In genomic region chr15:82284381-82284780, GRCh38 we compare ENCODE assay signal across 9 cellular contexts. TPM values are rescaled to one million over a fixed set of nuclear protein-coding genes. Genes with fewer than 3 reads are reported as not detected.
A peak's percentile ranks its signal among the peaks of the same experiment; 100 is the strongest.
DNase-seq lines count a peak whose midpoint lies in the region; ATAC-seq, FAIRE-seq and TF ChIP-seq lines count a peak whose summit lies in the region.
"Not testable (repeated sequence)": the region's sequence is repeated elsewhere in the genome, so short reads cannot be mapped to it uniquely, and the experiment has no call there.
"Had no signal": no experiment of that assay in that cellular context is flagged by ENCODE, and none has a peak within 500 bp of the region (broad histone marks: within the 10 kb centered on the region; RNA-seq: fewer than 3 reads in every experiment).

No MANE protein-coding gene starts in this region.

- H3K27me3 Mint-ChIP-seq in CD8-positive, alpha-beta T cell (ENCODE audit: low read depth); effector memory CD8-positive, alpha-beta T cell: not testable (repeated sequence)

- TF ChIP-seq EP300 in GM12878 (IDR thresholded peaks at IDR 0.05; ENCODE audit: borderline replicate concordance in 1 of 2, control insufficient read depth in 1 of 2, low read depth in 2 of 2, low read length in 2 of 2), result not testable (repeated sequence)

- H3K9me3 Mint-ChIP-seq in CD8-positive, alpha-beta T cell, result peaks cover 10% of the 10 kb centered on the region
- not testable (repeated sequence) for H3K9me3 Mint-ChIP-seq in effector memory CD8-positive, alpha-beta T cell

- SMC1A ChIA-PET in GM12878 (lab: Charles Lee; ENCODE audit: uncharacterized antibody, unreplicated experiment), result not testable (repeated sequence)

- not testable (repeated sequence) for TF ChIP-seq POLR2A in GM12878 (IDR thresholded peaks at IDR 0.05; ENCODE audit: low read depth, low read length)

- H3K9ac ChIP-seq in GM12878 (ENCODE audit: control insufficient read depth, insufficient read depth, low read length); kidney (ENCODE audit: low read length in 2 of 2): not testable (repeated sequence)

- 0% methylated on average over 1 of the region's 2 CpGs for WGBS in GM12878 (ENCODE audit: insufficient coverage, insufficient replicate concordance, low lambda C conversion rate, missing lambda C conversion rate)

- not testable (repeated sequence) for BruUV-seq in GM12878 (replicated peaks; lab: Mats Ljungman, UMichigan)

- not testable (repeated sequence) for TF ChIP-seq RAD21 in GM12878 (IDR thresholded peaks at IDR 0.05; ENCODE audit: insufficient read depth, low read depth, low read length)

- not testable (repeated sequence) for H4K20me1 ChIP-seq in GM12878 (ENCODE audit: control insufficient read depth, insufficient read depth)

- not testable (repeated sequence) for H3K27ac ChIP-seq in C4-2B; CD8-positive, alpha-beta T cell (ENCODE audit: low read depth, low read length); RWPE2 (ENCODE audit: poor library complexity, severe bottlenecking); VCaP; GM12878 (ENCODE audit: control insufficient read depth, insufficient read depth); kidney (ENCODE audit: low read depth in 2 of 2, low read length in 2 of 2)

- not testable (repeated sequence) for H3K36me3 Mint-ChIP-seq in CD8-positive, alpha-beta T cell; effector memory CD8-positive, alpha-beta T cell (ENCODE audit: insufficient read depth)

- not testable (repeated sequence) for H3K27me3 ChIP-seq in CD8-positive, alpha-beta T cell (ENCODE audit: insufficient read depth, low read length); RWPE2 (ENCODE audit: insufficient read depth, poor library complexity, severe bottlenecking); GM12878 (replicated peaks in 1 of 2; ENCODE audit: control insufficient read depth in 2 of 2, insufficient read depth in 2 of 2, low read length in 1 of 2)

- H3K9me3 ChIP-seq in CD8-positive, alpha-beta T cell (ENCODE audit: low read length); RWPE2 (ENCODE audit: severe bottlenecking); GM12878 (replicated peaks; ENCODE audit: control insufficient read depth, insufficient read depth, low read length); kidney (ENCODE audit: control insufficient read depth in 1 of 2, low read length in 2 of 2): not testable (repeated sequence)

- ATAC-seq in CD8-positive, alpha-beta T cell; GM12878: not testable (repeated sequence)
- ATAC-seq in RWPE2 (ENCODE audit: low read depth), result peak; percentile 46; the same call in 1 of the 3 replicates
- ATAC-seq in effector memory CD8-positive, alpha-beta T cell (replicated peaks), result peak; percentile 75

- DNase-seq in CD8-positive, alpha-beta T cell; GM19239 (ENCODE audit: insufficient read length, low spot score); RWPE2 (ENCODE audit: low spot score); GM12878 (ENCODE audit: low read depth, low spot score); effector memory CD8-positive, alpha-beta T cell; kidney: not testable (repeated sequence)

- not testable (repeated sequence) for H3K4me2 ChIP-seq in GM12878 (ENCODE audit: control insufficient read depth, insufficient read depth)

- H3K36me3 ChIP-seq in CD8-positive, alpha-beta T cell (ENCODE audit: insufficient read depth, low read length); RWPE2 (ENCODE audit: low read depth); GM12878 (ENCODE audit: control insufficient read depth in 2 of 2, insufficient read depth in 2 of 2, low read length in 1 of 2); kidney (ENCODE audit: control insufficient read depth in 1 of 2, insufficient read depth in 2 of 2, low read length in 2 of 2): not testable (repeated sequence)

- POLR2A ChIA-PET in CD8-positive, alpha-beta T cell (lab: Charles Lee); GM12878 (lab: Charles Lee): not testable (repeated sequence)

- peaks cover 28% of the 10 kb centered on the region for H3K4me1 ChIP-seq in CD8-positive, alpha-beta T cell (ENCODE audit: insufficient read depth, low read length)
- H3K4me1 ChIP-seq in RWPE2 (ENCODE audit: insufficient read depth, poor library complexity, severe bottlenecking); kidney (ENCODE audit: control insufficient read depth in 1 of 2, insufficient read depth in 1 of 2, low read depth in 1 of 2, low read length in 2 of 2): not testable (repeated sequence)
- peaks cover 17% of the 10 kb centered on the region for H3K4me1 ChIP-seq in GM12878 (ENCODE audit: control insufficient read depth, insufficient read depth, low read length)

- RAD21 ChIA-PET in GM12878 (lab: Charles Lee; ENCODE audit: unreplicated experiment), result not testable (repeated sequence)

- peak; percentile 78 for FAIRE-seq in GM19239 (lab: Jason Lieb, UNC)
- peak; percentile 75 for FAIRE-seq in GM12878 (lab: Jason Lieb, UNC)
- peak; percentile 57 for FAIRE-seq in kidney (lab: Jason Lieb, UNC)

- TF ChIP-seq CTCF in C4-2B (conservative IDR thresholded peaks at IDR 0.05), result peak; percentile 27
- TF ChIP-seq CTCF in CD8-positive, alpha-beta T cell (IDR thresholded peaks at IDR 0.05), result peak; percentile 32
- TF ChIP-seq CTCF in RWPE2 (IDR thresholded peaks at IDR 0.05; ENCODE audit: poor library complexity, severe bottlenecking), result peak; percentile 51
- peak; percentile 62 for TF ChIP-seq CTCF in VCaP (conservative IDR thresholded peaks at IDR 0.05)
- TF ChIP-seq CTCF in GM12878 (IDR thresholded peaks at IDR 0.05 in 2 of 3, conservative IDR thresholded peaks at IDR 0.05 in 1 of 3; ENCODE audit: control insufficient read depth in 2 of 3, extremely low read depth in 1 of 3, insufficient read depth in 1 of 3, low read depth in 3 of 3, low read length in 3 of 3); kidney (IDR thresholded peaks at IDR 0.05; ENCODE audit: borderline replicate concordance, extremely low read depth, insufficient read depth): not testable (repeated sequence)

- CTCF ChIA-PET in CD8-positive, alpha-beta T cell (lab: Charles Lee), result interaction anchor here (1.0 to 1.1 kb wide), 2 partner anchors 11 to 53 kb away, joined by 3 to 4 read pairs; no protein-coding TSS in a partner anchor
- CTCF ChIA-PET in GM12878 (lab: Yijun Ruan, JAX), result not testable (repeated sequence)

- not testable (repeated sequence) for H2AFZ ChIP-seq in GM12878 (ENCODE audit: control insufficient read depth, low read depth, low read length)

- peak overlapping the region; percentile 45 for H3K27ac Mint-ChIP-seq in CD8-positive, alpha-beta T cell
- not testable (repeated sequence) for H3K27ac Mint-ChIP-seq in effector memory CD8-positive, alpha-beta T cell

- intact Hi-C loops in CD8-positive, alpha-beta T cell (cut with DNase I, micrococcal nuclease), result loop anchor here in 1 of 2 experiments (10.0 kb wide), 1 partner anchor 960 kb away; the partner anchor contains the start of gene STARD5
- intact Hi-C loops in GM12878 (cut with micrococcal nuclease; ENCODE audit: unreplicated experiment), result loop anchor here (10.0 kb wide), 1 partner anchor 50 kb away; no protein-coding TSS in a partner anchor
- intact Hi-C loops in kidney (cut with DNase I), result not testable (repeated sequence)

- in situ Hi-C loops in GM12878 (cut with MboI), result not testable (repeated sequence)

- not testable (repeated sequence) for H3K79me2 ChIP-seq in GM12878 (ENCODE audit: control insufficient read depth, insufficient read depth, low read length)

- H3K4me3 ChIP-seq in CD8-positive, alpha-beta T cell (ENCODE audit: low read depth, low read length); RWPE2 (ENCODE audit: severe bottlenecking); GM12878; kidney (ENCODE audit: low read length in 2 of 2): not testable (repeated sequence)

- not testable (repeated sequence) for H3K4me3 Mint-ChIP-seq in CD8-positive, alpha-beta T cell; effector memory CD8-positive, alpha-beta T cell

- H3K4me1 Mint-ChIP-seq in CD8-positive, alpha-beta T cell (ENCODE audit: low read depth), result peaks cover 33% of the 10 kb centered on the region
- H3K4me1 Mint-ChIP-seq in effector memory CD8-positive, alpha-beta T cell (ENCODE audit: low read depth in 2 of 2), result peaks cover 13 to 14% of the 10 kb centered on the region in 2 donors

RNA-seq across cellular contexts. Expression of gene SAXO2, which starts 21.8 kb away (rescaled TPM):
- 1 to 10 TPM; 2.6 to 2.9 TPM for total RNA-seq in CD8-positive, alpha-beta T cell
- total RNA-seq in GM12878 (2013; cell fraction: nucleolus; rRNA removed), result 2.8 and 8.0 TPM in 2 replicates
- 0.06 and 1.5 TPM in 2 replicates for total RNA-seq in GM12878 (2014; rRNA removed)
- 1.2 and 1.7 TPM in 2 replicates for total RNA-seq in GM12878 (2014; rRNA removed; fragmentation: Illumina TruSeq; extraction: Trizol)
- total RNA-seq in GM12878 (2021), result 1.5 and 2.3 TPM in 2 replicates
- not detected for polyA plus RNA-seq in GM12878 (2011; ENCODE audit: low read depth)
- 1.5 and 2.0 TPM in 2 replicates for polyA plus RNA-seq in GM12878 (2011; rRNA removed)
- 0.96 and 1.1 TPM in 2 replicates for polyA plus RNA-seq in GM12878 (2011; cell fraction: cytosol; rRNA removed)
- polyA plus RNA-seq in GM12878 (2011; cell fraction: nucleus; rRNA removed), result 2.2 and 2.6 TPM in 2 replicates
- 0.32 and 1.5 TPM in 2 replicates for polyA plus RNA-seq in GM12878 (2012)
- polyA plus RNA-seq in GM12878 (2014; fragmentation: Illumina TruSeq; extraction: Trizol), result 0.53 TPM in 1 of 2 replicates, not detected in the other
- 1 to 10 TPM in 1 of 2 experiments, under 1 TPM in 1; 0.68 to 1.7 TPM for polyA plus RNA-seq in GM12878 (2014; fragmentation: Nextera tagmentation; extraction: Ambion mirVana)
- polyA plus RNA-seq in GM12878 (2014; rRNA removed), result 0.55 and 1.2 TPM in 2 replicates
- polyA plus RNA-seq in GM12878 (2016; fragmentation: Nextera tagmentation; extraction: Ambion mirVana), result 1 to 10 TPM; 1.2 to 1.6 TPM
- 0.26 TPM in 1 of 2 replicates, not detected in the other for polyA minus RNA-seq in GM12878 (2011; rRNA and poly(A)+ RNA removed)
- polyA minus RNA-seq in GM12878 (2011; cell fraction: cytosol; rRNA and poly(A)+ RNA removed), result not detected in 2 replicates
- polyA minus RNA-seq in GM12878 (2011; cell fraction: nucleus; rRNA and poly(A)+ RNA removed), result 0.73 and 1.5 TPM in 2 replicates
- total RNA-seq in kidney, result 3.2 TPM
- polyA plus RNA-seq in kidney (ENCODE audit: insufficient read depth, low read depth, low replicate concordance), result 5.1 TPM
- polyA plus RNA-seq: CD14-positive monocyte had no signal

RNA-seq across cellular contexts. Expression of gene EFL1, which starts 21.8 kb away (rescaled TPM):
- total RNA-seq in CD8-positive, alpha-beta T cell, result 1 to 10 TPM; 5.0 to 9.5 TPM
- 73.8 and 79.2 TPM in 2 replicates for total RNA-seq in GM12878 (2013; cell fraction: nucleolus; rRNA removed)
- total RNA-seq in GM12878 (2014; rRNA removed), result 24.5 and 26.7 TPM in 2 replicates
- total RNA-seq in GM12878 (2014; rRNA removed; fragmentation: Illumina TruSeq; extraction: Trizol), result 31.3 and 33.0 TPM in 2 replicates
- 21.0 and 23.1 TPM in 2 replicates for total RNA-seq in GM12878 (2021)
- 10.4 TPM for polyA plus RNA-seq in GM12878 (2011; ENCODE audit: low read depth)
- 26.1 and 35.6 TPM in 2 replicates for polyA plus RNA-seq in GM12878 (2011; rRNA removed)
- polyA plus RNA-seq in GM12878 (2011; cell fraction: cytosol; rRNA removed), result 13.1 and 13.9 TPM in 2 replicates
- 13.6 and 13.9 TPM in 2 replicates for polyA plus RNA-seq in GM12878 (2011; cell fraction: nucleus; rRNA removed)
- 11.9 and 13.1 TPM in 2 replicates for polyA plus RNA-seq in GM12878 (2012)
- 42.3 and 42.9 TPM in 2 replicates for polyA plus RNA-seq in GM12878 (2014; fragmentation: Illumina TruSeq; extraction: Trizol)
- polyA plus RNA-seq in GM12878 (2014; fragmentation: Nextera tagmentation; extraction: Ambion mirVana), result 10 to 100 TPM in 1 of 2 experiments, 1 to 10 TPM in 1; 6.2 to 12.0 TPM
- 16.2 and 18.4 TPM in 2 replicates for polyA plus RNA-seq in GM12878 (2014; rRNA removed)
- 10 to 100 TPM; 24.9 to 25.3 TPM for polyA plus RNA-seq in GM12878 (2016; fragmentation: Nextera tagmentation; extraction: Ambion mirVana)
- polyA minus RNA-seq in GM12878 (2011; rRNA and poly(A)+ RNA removed), result 36.1 and 54.5 TPM in 2 replicates
- 10.5 and 14.7 TPM in 2 replicates for polyA minus RNA-seq in GM12878 (2011; cell fraction: cytosol; rRNA and poly(A)+ RNA removed)
- 25.4 and 45.6 TPM in 2 replicates for polyA minus RNA-seq in GM12878 (2011; cell fraction: nucleus; rRNA and poly(A)+ RNA removed)
- total RNA-seq in kidney, result 16.6 TPM
- polyA plus RNA-seq in kidney (ENCODE audit: insufficient read depth, low read depth, low replicate concordance), result 9.2 TPM
